ENCODE assay signal across 15 cellular contexts in genomic region chr15:39833515-39833981, GRCh38. TPM values are rescaled to one million over a fixed set of nuclear protein-coding genes. Genes with fewer than 3 reads are reported as not detected.
DNase-seq lines count a peak whose midpoint lies in the region; ATAC-seq and TF ChIP-seq lines count a peak whose summit lies in the region.
"Had no signal": no experiment of that assay in that cellular context is flagged by ENCODE, and none has a peak within 500 bp of the region (broad histone marks: within the 10 kb centered on the region; RNA-seq: fewer than 3 reads in every experiment).

No MANE protein-coding gene starts in this region.

- DNase-seq in AG09309 (ENCODE audit: low read depth) (peak; percentile 81), NCI-H1092 treated with DMSO at 0.1 percent for 48 hours (lab: John Stamatoyannopoulos, UW) (peak; percentile 28), WTC11 (ENCODE audit: low spot score) (no peak), fibroblast of peridontal ligament (ENCODE audit: extremely low read depth) (peak; percentile 89), HK-2 (ENCODE audit: unreplicated experiment) (no peak)
- no peak for DNase-seq in activated T-helper 1 cell treated with anti-CD3 and anti-CD28 coated beads, Interleukin-12 subunit alpha, Interleukin-12 subunit beta, Interleukin-2, Interleukin-4 antibody, amounts not matched to agents 30 ng/mL and 10 ng/mL and 1 ng/mL, durations not matched to agents 14 hours and 24 hours and 36 hours (ENCODE audit: low spot score)
- DNase-seq: activated CD8-positive, alpha-beta memory T cell treated with anti-CD3 and anti-CD28 coated beads, Interleukin-2, amount 50 U/mL, for 4 hours; effector memory CD8-positive, alpha-beta T cell; Karpas-422; NCI-H82; pancreas; WERI-Rb-1 had no signal

- H3K36me3 Mint-ChIP-seq in WTC11, result peaks cover under 1% of the 10 kb centered on the region; the same call in 1 of the 2 replicates
- H3K36me3 Mint-ChIP-seq in activated T-helper 1 cell treated with anti-CD3 and anti-CD28 coated beads, Interleukin-12 subunit alpha, Interleukin-12 subunit beta, Interleukin-2, Interleukin-4 antibody, amounts not matched to agents 30 ng/mL and 10 ng/mL and 1 ng/mL, durations not matched to agents 14 hours and 24 hours and 36 hours (ENCODE audit: low read depth), result no peaks in the 10 kb centered on the region

- no peak overlapping the region for H3K4me3 ChIP-seq in AG09309 (ENCODE audit: control insufficient read depth, low read depth, low read length)
- H3K4me3 ChIP-seq: BLaER1 treated with 17β-estradiol and CSF1 and Interleukin-3, amounts not matched to agents 10 nM and 100 nM; pancreas had no signal

- H3K4me1 Mint-ChIP-seq in WTC11, result peaks cover 54% of the 10 kb centered on the region
- H3K4me1 Mint-ChIP-seq in activated T-helper 1 cell treated with anti-CD3 and anti-CD28 coated beads, Interleukin-12 subunit alpha, Interleukin-12 subunit beta, Interleukin-2, Interleukin-4 antibody, amounts not matched to agents 30 ng/mL and 10 ng/mL and 1 ng/mL, durations not matched to agents 14 hours and 24 hours and 36 hours (ENCODE audit: low read depth), result no peaks in the 10 kb centered on the region

- TF ChIP-seq CTCF in AG09309 (IDR thresholded peaks at IDR 0.05; ENCODE audit: control insufficient read depth, insufficient read depth, low read depth, low read length, missing control alignments), result no peak
- TF ChIP-seq CTCF in WTC11 (IDR thresholded peaks at IDR 0.05), result no peak

- ATAC-seq in WTC11 (no peak), GM21717 (IDR thresholded peaks at IDR 0.05; ENCODE audit: unreplicated experiment) (no peak), GM18858 (IDR thresholded peaks at IDR 0.05; ENCODE audit: unreplicated experiment) (no peak)
- ATAC-seq: effector memory CD8-positive, alpha-beta T cell had no signal

- POLR2A ChIA-PET in WTC11 (lab: Charles Lee), result no interaction called here

- H3K9me3 Mint-ChIP-seq in WTC11, result peaks cover 1% of the 10 kb centered on the region
- H3K9me3 Mint-ChIP-seq in activated T-helper 1 cell treated with anti-CD3 and anti-CD28 coated beads, Interleukin-12 subunit alpha, Interleukin-12 subunit beta, Interleukin-2, Interleukin-4 antibody, amounts not matched to agents 30 ng/mL and 10 ng/mL and 1 ng/mL, durations not matched to agents 14 hours and 24 hours and 36 hours, result no peaks in the 10 kb centered on the region
- H3K9me3 Mint-ChIP-seq: effector memory CD8-positive, alpha-beta T cell had no signal

- CTCF ChIA-PET in WTC11 (lab: Charles Lee), result interaction anchor here (0.8 kb wide), 1 partner anchor 77 kb away, joined by 3 read pairs; no protein-coding TSS in a partner anchor

- H3K27ac Mint-ChIP-seq in WTC11, result 0 out of 2 replicates have a peak overlapping the region, but pooled peaks have one; percentile 5
- H3K27ac Mint-ChIP-seq in activated T-helper 1 cell treated with anti-CD3 and anti-CD28 coated beads, Interleukin-12 subunit alpha, Interleukin-12 subunit beta, Interleukin-2, Interleukin-4 antibody, amounts not matched to agents 30 ng/mL and 10 ng/mL and 1 ng/mL, durations not matched to agents 14 hours and 24 hours and 36 hours, result no peak overlapping the region
- H3K27ac Mint-ChIP-seq: effector memory CD8-positive, alpha-beta T cell had no signal

- no peaks in the 10 kb centered on the region for H3K27me3 Mint-ChIP-seq in WTC11 (ENCODE audit: low read depth)
- peaks cover 40% of the 10 kb centered on the region for H3K27me3 Mint-ChIP-seq in activated T-helper 1 cell treated with anti-CD3 and anti-CD28 coated beads, Interleukin-12 subunit alpha, Interleukin-12 subunit beta, Interleukin-2, Interleukin-4 antibody, amounts not matched to agents 30 ng/mL and 10 ng/mL and 1 ng/mL, durations not matched to agents 14 hours and 24 hours and 36 hours (ENCODE audit: insufficient read depth)

- intact Hi-C loops in activated T-helper 1 cell treated with anti-CD3 and anti-CD28 coated beads, Interleukin-12 subunit alpha, Interleukin-12 subunit beta, Interleukin-2, Interleukin-4 antibody, amounts not matched to agents 30 ng/mL and 10 ng/mL and 1 ng/mL, durations not matched to agents 14 hours and 24 hours and 36 hours (cut with micrococcal nuclease), result no loop called here

- H3K4me3 Mint-ChIP-seq in WTC11, result no peak overlapping the region
- H3K4me3 Mint-ChIP-seq in activated T-helper 1 cell treated with anti-CD3 and anti-CD28 coated beads, Interleukin-12 subunit alpha, Interleukin-12 subunit beta, Interleukin-2, Interleukin-4 antibody, amounts not matched to agents 30 ng/mL and 10 ng/mL and 1 ng/mL, durations not matched to agents 14 hours and 24 hours and 36 hours, result no peak overlapping the region
- H3K4me3 Mint-ChIP-seq: effector memory CD8-positive, alpha-beta T cell had no signal

TF ChIP-seq in WTC11, 78 proteins besides CTCF, POLR2A, EP300 and RAD21:
- TF ChIP-seq SOX15 (CRISPR knock-in tag; IDR thresholded peaks at IDR 0.05) (no peak), RORB (CRISPR knock-in tag; IDR thresholded peaks at IDR 0.05) (no peak), STAT6 (CRISPR knock-in tag; conservative IDR thresholded peaks at IDR 0.05; ENCODE audit: low read depth) (no peak), ZNF396 (CRISPR knock-in tag; IDR thresholded peaks at IDR 0.05; ENCODE audit: borderline replicate concordance) (no peak), ZBTB21 (CRISPR knock-in tag; IDR thresholded peaks at IDR 0.05; ENCODE audit: borderline replicate concordance) (no peak), JUN (CRISPR knock-in tag; IDR thresholded peaks at IDR 0.05) (no peak), IRF1 (CRISPR knock-in tag; IDR thresholded peaks at IDR 0.05) (no peak), ZNF281 (CRISPR knock-in tag; IDR thresholded peaks at IDR 0.05) (no peak), RELA (CRISPR knock-in tag; IDR thresholded peaks at IDR 0.05; ENCODE audit: borderline replicate concordance) (no peak), GRHL2 (CRISPR knock-in tag; IDR thresholded peaks at IDR 0.05; ENCODE audit: insufficient replicate concordance, severe bottlenecking) (no peak)

RNA-seq across cellular contexts. Expression of gene FSIP1, which starts 50.9 kb away (rescaled TPM):
- 0.55 to 0.61 TPM (median 0.60 TPM) in 3 replicates for total RNA-seq in WTC11 (2021)
- total RNA-seq in activated T-helper 1 cell treated with anti-CD3 and anti-CD28 coated beads, Interleukin-12 subunit alpha, Interleukin-12 subunit beta, Interleukin-2, Interleukin-4 antibody, amounts not matched to agents 30 ng/mL and 10 ng/mL and 1 ng/mL, durations not matched to agents 14 hours and 24 hours and 36 hours, result 0.26 and 0.34 TPM in 2 replicates

Comparison
In these comparisons a context has a peak if more than half of its experiments do, and no peak if none do; other contexts are left out.
1. DNase-seq: peak in AG09309 (single experiment), NCI-H1092 treated with DMSO at 0.1 percent for 48 hours (single experiment) and fibroblast of peridontal ligament (single experiment); none in WTC11 (single experiment), activated T-helper 1 cell treated with anti-CD3 and anti-CD28 coated beads, Interleukin-12 subunit alpha, Interleukin-12 subunit beta, Interleukin-2, Interleukin-4 antibody, amounts not matched to agents 30 ng/mL and 10 ng/mL and 1 ng/mL, durations not matched to agents 14 hours and 24 hours and 36 hours (single experiment) and HK-2 (single experiment).